ENCODE assay signal across 16 cellular contexts in genomic region chr1:174152424-174152823, GRCh38.
"Had no signal": no experiment of that assay in that cellular context is flagged by ENCODE, and none has a peak within 500 bp of the region (broad histone marks: within the 10 kb centered on the region; RNA-seq: fewer than 3 reads in every experiment).

No MANE protein-coding gene starts in this region.

- H3K27ac ChIP-seq: esophagus muscularis mucosa, hepatocyte, left lung, pancreas had no signal

- H3K4me1 ChIP-seq: esophagus muscularis mucosa, left lung, pancreas had no signal

- H3K27me3 Mint-ChIP-seq: type B pancreatic cell had no signal

- H3K4me3 Mint-ChIP-seq: type B pancreatic cell, WTC11 had no signal

- H3K4me3 ChIP-seq: esophagus muscularis mucosa, hepatocyte, left lung, pancreas had no signal

- H3K79me2 ChIP-seq: hepatocyte had no signal

- H2AFZ ChIP-seq: hepatocyte had no signal

- H3K36me3 Mint-ChIP-seq: type B pancreatic cell had no signal

- H3K4me2 ChIP-seq: hepatocyte had no signal

- FAIRE-seq: astrocyte, kidney, pancreas had no signal

- H3K27me3 ChIP-seq: esophagus muscularis mucosa, hepatocyte, left lung, pancreas had no signal

- DNase-seq: activated CD4-positive, alpha-beta T cell treated with anti-CD3 and anti-CD28 coated beads for 48 hours; activated CD8-positive, alpha-beta memory T cell treated with anti-CD3 and anti-CD28 coated beads for 24 hours; activated effector memory CD4-positive, alpha-beta T cell treated with Interleukin-2 at 50 U/mL for 16 hours; activated naive CD4-positive, alpha-beta T cell treated with anti-CD3 and anti-CD28 coated beads, Interleukin-2, amount 50 U/mL, for 16 hours; kidney; left lung; mammary epithelial cell; pancreas; stimulated activated naive CD8-positive, alpha-beta T cell treated with anti-CD3 and anti-CD28 coated beads, Interleukin-15, Interleukin-2, amounts not matched to agents 100 U/mL and 50 U/mL, for 24 hours; T-helper 9 cell had no signal

- ATAC-seq: left lung; pancreas; sciatic nerve; stimulated activated naive CD8-positive, alpha-beta T cell treated with anti-CD3 and anti-CD28 coated beads, Interleukin-15, Interleukin-2, amounts not matched to agents 100 U/mL and 50 U/mL, for 24 hours; WTC11 had no signal

- H3K27ac Mint-ChIP-seq: type B pancreatic cell, WTC11 had no signal

- H3K9me3 ChIP-seq: esophagus muscularis mucosa, pancreas had no signal

- H3K36me3 ChIP-seq: esophagus muscularis mucosa, left lung, pancreas had no signal
